Comparison of ENCODE assay signal across 9 cellular contexts in the genomic region with DNA sequence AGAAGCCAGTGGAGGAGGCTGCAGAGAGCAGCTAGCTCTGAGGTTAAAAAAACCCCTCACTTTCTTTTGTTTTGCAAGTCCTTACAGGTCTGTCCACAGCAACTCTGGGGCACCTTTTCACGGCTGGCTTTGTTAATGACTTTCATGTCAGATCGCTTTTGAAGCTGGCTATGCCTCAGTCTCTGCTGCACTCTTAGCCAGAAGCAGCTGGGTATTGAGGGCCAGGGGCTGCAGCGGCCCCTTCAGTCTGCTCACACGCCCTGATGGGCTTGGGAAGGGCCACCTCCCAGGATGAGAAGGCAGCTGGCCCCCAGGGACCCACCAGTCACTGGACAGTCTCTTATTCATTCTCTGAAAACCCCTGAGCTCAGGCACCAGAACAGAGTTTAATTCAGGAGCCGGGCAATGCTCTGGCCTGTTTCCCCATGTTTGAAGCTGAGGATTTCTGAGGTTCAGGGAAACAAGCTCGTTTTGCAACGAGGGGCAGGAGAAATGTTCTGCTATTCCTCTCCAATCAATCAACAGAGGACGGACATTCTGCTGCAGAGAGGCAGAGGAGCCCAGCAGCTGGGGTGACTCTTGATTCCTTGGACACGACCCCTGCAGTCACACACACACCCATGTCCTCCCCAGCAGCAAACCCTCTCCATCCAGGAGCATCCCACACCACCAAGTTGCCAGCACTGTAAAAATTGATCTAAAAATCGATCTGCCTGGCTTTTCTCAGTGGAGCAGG. TPM values are rescaled to one million over a fixed set of nuclear protein-coding genes. Genes with fewer than 3 reads are reported as not detected.
DNase-seq lines count a peak whose midpoint lies in the region; ATAC-seq, FAIRE-seq and TF ChIP-seq lines count a peak whose summit lies in the region.
"Had no signal": no experiment of that assay in that cellular context is flagged by ENCODE, and none has a peak within 500 bp of the region (broad histone marks: within the 10 kb centered on the region; RNA-seq: fewer than 3 reads in every experiment).

No MANE protein-coding gene starts in this region.

- POLR2A ChIA-PET in K562 (lab: Yijun Ruan, JAX) = interaction anchor here (0.6 to 2.0 kb wide), 4 partner anchors 9 to 1025 kb away, joined by 3 to 5 read pairs (median 4); no protein-coding TSS in a partner anchor

- CTCF ChIA-PET in K562 (lab: Yijun Ruan, JAX; ENCODE audit: low intra/inter-chr PET ratio) = no interaction called here

- no TSS peak for BruUV-seq in K562 (replicated peaks; lab: Mats Ljungman, UMichigan)

- WGBS in K562 (ENCODE audit: insufficient coverage, low coverage, missing lambda C conversion rate) = 59% methylated on average over 7 of the region's 10 CpGs

- H2AFZ ChIP-seq in K562 (ENCODE audit: low read depth, low read length) = no peak overlapping the region

- no peak for TF ChIP-seq POLR2A in K562 (conservative IDR thresholded peaks at IDR 0.05)

- no peak for TF ChIP-seq EP300 in K562 (IDR thresholded peaks at IDR 0.05; ENCODE audit: low read length)

- no peak overlapping the region for H3K4me3 ChIP-seq in cardiac muscle cell
- no peak overlapping the region for H3K4me3 ChIP-seq in K562
- peak overlapping the region; percentile 26 to 60 for H3K4me3 ChIP-seq in muscle layer of duodenum (ENCODE audit: low read depth in 1 of 2, low read length in 2 of 2)
- H3K4me3 ChIP-seq in upper lobe of right lung = no peak overlapping the region

- H3K36me3 ChIP-seq in cardiac muscle cell (no peaks in the 10 kb centered on the region), K562 (ENCODE audit: control insufficient read depth, insufficient read depth, low read length) (no peaks in the 10 kb centered on the region), muscle layer of duodenum (ENCODE audit: control insufficient read depth in 1 of 2, insufficient read depth in 2 of 2, low read length in 2 of 2) (no peaks in the 10 kb centered on the region), upper lobe of right lung (no peaks in the 10 kb centered on the region)

- H3K27me3 ChIP-seq in cardiac muscle cell (no peaks in the 10 kb centered on the region), K562 (ENCODE audit: control insufficient read depth in 2 of 2, insufficient read depth in 2 of 2, low read length in 2 of 2) (no peaks in the 10 kb centered on the region), muscle layer of duodenum (ENCODE audit: low read depth, low read length) (no peaks in the 10 kb centered on the region), upper lobe of right lung (no peaks in the 10 kb centered on the region)

- peak; percentile 58 for FAIRE-seq in K562 (lab: Jason Lieb, UNC)

- no peaks in the 10 kb centered on the region for H3K9me1 ChIP-seq in K562 (ENCODE audit: control insufficient read depth, insufficient read depth, low read length)

- no peaks in the 10 kb centered on the region for H4K20me1 ChIP-seq in K562 (replicated peaks; ENCODE audit: control insufficient read depth, insufficient read depth, low read length)

- in situ Hi-C loops in K562 (cut with MboI) = no loop called here

- H3K4me2 ChIP-seq in K562 (ENCODE audit: insufficient read depth, low read length) = no peak overlapping the region

- DNase-seq in cardiac muscle cell (ENCODE audit: low read depth in 1 of 2, low spot score in 1 of 2) (peak in 1 of 2 donors; percentile 55), Right ventricle myocardium inferior (ENCODE audit: missing footprints) (no peak), K562 (ENCODE audit: extremely low read depth in 1 of 4, low spot score in 3 of 4) (no peak), upper lobe of right lung (no peak), NCI-H2107 treated with DMSO at 0.1 percent for 48 hours (lab: John Stamatoyannopoulos, UW; ENCODE audit: unreplicated experiment) (no peak), NCI-H526 treated with DMSO at 0.1 percent for 48 hours (lab: John Stamatoyannopoulos, UW) (no peak)
- DNase-seq: NCI-H446 had no signal

- H3K79me2 ChIP-seq in K562 (ENCODE audit: control insufficient read depth, insufficient read depth, low read length) = no peaks in the 10 kb centered on the region

- TF ChIP-seq CTCF in cardiac muscle cell (IDR thresholded peaks at IDR 0.05; ENCODE audit: low read depth, low read length) (no peak), K562 (IDR thresholded peaks at IDR 0.05 in 2 of 3, conservative IDR thresholded peaks at IDR 0.05 in 1 of 3; ENCODE audit: insufficient read depth in 2 of 3, low read depth in 1 of 3, low read length in 3 of 3) (no peak), upper lobe of right lung (IDR thresholded peaks at IDR 0.05) (no peak)

- TF ChIP-seq RAD21 in K562 (CRISPR knock-in tag; conservative IDR thresholded peaks at IDR 0.05 in 1 of 2, IDR thresholded peaks at IDR 0.05 in 1 of 2) = no peak

- ATAC-seq in Right ventricle myocardium inferior = no peak
- ATAC-seq in K562 = no peak
- ATAC-seq in upper lobe of right lung = no peak
- no peak for ATAC-seq in GM19351 (IDR thresholded peaks at IDR 0.05; ENCODE audit: unreplicated experiment)

- H3K9ac ChIP-seq in K562 (ENCODE audit: insufficient read depth in 1 of 2, low read depth in 2 of 2, low read length in 2 of 2) = peak overlapping the region in 1 of 2 experiments; percentile 37; a peak in 1 of 4 replicates

- intact Hi-C loops in Right ventricle myocardium inferior (cut with DNase I) (loop anchor here (5.0 kb wide), 1 partner anchor 37 kb away; a partner anchor contains a TSS), K562 (cut with micrococcal nuclease) (no loop called here), upper lobe of right lung (cut with DNase I) (no loop called here)

- H3K4me1 ChIP-seq in cardiac muscle cell (ENCODE audit: low read depth) (peaks cover 86% of the 10 kb centered on the region), K562 (replicated peaks in 1 of 2; ENCODE audit: control insufficient read depth in 2 of 2, insufficient read depth in 2 of 2, low read length in 2 of 2) (peaks cover 36 to 38% of the 10 kb centered on the region in 2 experiments), muscle layer of duodenum (ENCODE audit: control insufficient read depth in 1 of 2, insufficient read depth in 2 of 2, low read length in 2 of 2) (peaks cover 27 to 49% of the 10 kb centered on the region in 2 donors), upper lobe of right lung (peaks cover 68% of the 10 kb centered on the region)

- H3K27ac ChIP-seq in cardiac muscle cell (peak overlapping the region; percentile 89), K562 (ENCODE audit: extremely low read depth, low read depth, low read length) (no peak overlapping the region), muscle layer of duodenum (ENCODE audit: low read length) (peak overlapping the region; percentile 89), upper lobe of right lung (peak overlapping the region; percentile 89)

- no peaks in the 10 kb centered on the region for H3K9me3 ChIP-seq in cardiac muscle cell (ENCODE audit: low read depth)
- H3K9me3 ChIP-seq in K562 (replicated peaks; ENCODE audit: control insufficient read depth, insufficient read depth, low read depth, low read length) = no peaks in the 10 kb centered on the region
- H3K9me3 ChIP-seq in muscle layer of duodenum (ENCODE audit: control insufficient read depth in 1 of 2, low read length in 2 of 2) = no peaks in the 10 kb centered on the region
- no peaks in the 10 kb centered on the region for H3K9me3 ChIP-seq in upper lobe of right lung

RNA-seq across cellular contexts. Expression of a gene that starts 31.0 kb away (rescaled TPM):
- total RNA-seq in cardiac muscle cell (100 and 130 TPM in 2 replicates), Right ventricle myocardium inferior (109 TPM), K562 (2014; rRNA removed) (13.4 and 14.1 TPM in 2 replicates), K562 (2014; rRNA removed; fragmentation: Illumina TruSeq; extraction: Trizol) (7.3 and 7.5 TPM in 2 replicates), K562 (2015; rRNA removed; fragmentation: Illumina TruSeq; extraction: Trizol) (8.9 and 9.7 TPM in 2 replicates), K562 (2021) (26.0 and 27.2 TPM in 2 replicates), upper lobe of right lung (146 TPM)
- polyA plus RNA-seq in cardiac muscle cell (59.8 and 65.6 TPM in 2 replicates), K562 (2011; rRNA removed) (9.1 and 11.2 TPM in 2 replicates), K562 (2014; fragmentation: Illumina TruSeq; extraction: Trizol) (11.3 and 21.4 TPM in 2 replicates), K562 (2014; fragmentation: Nextera tagmentation; extraction: Ambion mirVana) (1 to 10 TPM; 1.7 to 3.2 TPM), K562 (2014; rRNA removed) (12.6 and 20.4 TPM in 2 replicates)
- 16.6 and 38.8 TPM in 2 replicates for total RNA-seq in K562 (2011; cell fraction: chromatin; rRNA removed; ENCODE audit: low replicate concordance)
- total RNA-seq in K562 (2011; cell fraction: nucleolus; rRNA removed) = 21.6 and 25.2 TPM in 2 replicates
- 17.2 and 24.7 TPM in 2 replicates for total RNA-seq in K562 (2011; cell fraction: nucleoplasm; rRNA removed)
- 6.0 and 15.5 TPM in 2 replicates for polyA plus RNA-seq in K562 (2011; cell fraction: cytosol; rRNA removed)
- polyA plus RNA-seq in K562 (2011; cell fraction: nucleus; rRNA removed) = 13.8 and 26.7 TPM in 2 replicates
- 23.8 and 28.1 TPM in 2 replicates for polyA plus RNA-seq in K562 (2012)
- 5.7 and 5.9 TPM in 2 replicates for polyA minus RNA-seq in K562 (2011; rRNA and poly(A)+ RNA removed)
- polyA minus RNA-seq in K562 (2011; cell fraction: cytosol; rRNA and poly(A)+ RNA removed) = 9.7 and 9.8 TPM in 2 replicates
- 9.2 and 11.4 TPM in 2 replicates for polyA minus RNA-seq in K562 (2011; cell fraction: nucleus; rRNA and poly(A)+ RNA removed)

RNA-seq across cellular contexts. Expression of a gene that starts 38.9 kb away (rescaled TPM):
- 16.3 and 24.5 TPM in 2 replicates for total RNA-seq in cardiac muscle cell
- polyA plus RNA-seq in cardiac muscle cell = 42.2 and 47.3 TPM in 2 replicates
- total RNA-seq in Right ventricle myocardium inferior = 15.4 TPM
- total RNA-seq in K562 (2011; cell fraction: chromatin; rRNA removed; ENCODE audit: low replicate concordance) = 2.0 and 2.1 TPM in 2 replicates
- total RNA-seq in K562 (2011; cell fraction: nucleolus; rRNA removed) = 0.83 and 1.7 TPM in 2 replicates
- 2.2 and 2.7 TPM in 2 replicates for total RNA-seq in K562 (2011; cell fraction: nucleoplasm; rRNA removed)
- total RNA-seq in K562 (2014; rRNA removed) = 2.7 and 2.9 TPM in 2 replicates
- 3.5 and 3.8 TPM in 2 replicates for total RNA-seq in K562 (2014; rRNA removed; fragmentation: Illumina TruSeq; extraction: Trizol)
- 2.9 and 3.2 TPM in 2 replicates for total RNA-seq in K562 (2015; rRNA removed; fragmentation: Illumina TruSeq; extraction: Trizol)
- total RNA-seq in K562 (2021) = 4.2 and 4.6 TPM in 2 replicates
- 4.8 and 5.5 TPM in 2 replicates for polyA plus RNA-seq in K562 (2011; rRNA removed)
- polyA plus RNA-seq in K562 (2011; cell fraction: cytosol; rRNA removed) = 1.7 and 3.3 TPM in 2 replicates
- 1.2 and 2.4 TPM in 2 replicates for polyA plus RNA-seq in K562 (2011; cell fraction: nucleus; rRNA removed)
- polyA plus RNA-seq in K562 (2012) = 5.7 and 6.9 TPM in 2 replicates
- polyA plus RNA-seq in K562 (2014; fragmentation: Illumina TruSeq; extraction: Trizol) = 4.2 and 5.5 TPM in 2 replicates
- polyA plus RNA-seq in K562 (2014; fragmentation: Nextera tagmentation; extraction: Ambion mirVana) = 1 to 10 TPM; 8.2 to 8.9 TPM
- 5.1 and 5.2 TPM in 2 replicates for polyA plus RNA-seq in K562 (2014; rRNA removed)
- 2.6 and 3.0 TPM in 2 replicates for polyA minus RNA-seq in K562 (2011; rRNA and poly(A)+ RNA removed)
- polyA minus RNA-seq in K562 (2011; cell fraction: cytosol; rRNA and poly(A)+ RNA removed) = 0.46 and 0.76 TPM in 2 replicates
- 0.40 and 1.2 TPM in 2 replicates for polyA minus RNA-seq in K562 (2011; cell fraction: nucleus; rRNA and poly(A)+ RNA removed)
- total RNA-seq in upper lobe of right lung = 7.5 TPM

RNA-seq across cellular contexts. Expression of a gene that starts 39.1 kb away (rescaled TPM):
- 10.5 and 14.2 TPM in 2 replicates for total RNA-seq in cardiac muscle cell
- polyA plus RNA-seq in cardiac muscle cell = 18.6 and 26.1 TPM in 2 replicates
- 0.68 TPM for total RNA-seq in Right ventricle myocardium inferior
- 14.9 and 58.6 TPM in 2 replicates for total RNA-seq in K562 (2011; cell fraction: chromatin; rRNA removed; ENCODE audit: low replicate concordance)
- 43.2 and 44.1 TPM in 2 replicates for total RNA-seq in K562 (2011; cell fraction: nucleolus; rRNA removed)
- total RNA-seq in K562 (2011; cell fraction: nucleoplasm; rRNA removed) = 24.3 and 31.1 TPM in 2 replicates
- total RNA-seq in K562 (2014; rRNA removed) = 7.3 and 11.4 TPM in 2 replicates
- 17.1 and 22.5 TPM in 2 replicates for total RNA-seq in K562 (2014; rRNA removed; fragmentation: Illumina TruSeq; extraction: Trizol)
- total RNA-seq in K562 (2015; rRNA removed; fragmentation: Illumina TruSeq; extraction: Trizol) = 14.6 and 15.7 TPM in 2 replicates
- total RNA-seq in K562 (2021) = 20.6 and 23.8 TPM in 2 replicates
- polyA plus RNA-seq in K562 (2011; rRNA removed) = 10.7 and 14.5 TPM in 2 replicates
- polyA plus RNA-seq in K562 (2011; cell fraction: cytosol; rRNA removed) = 14.2 and 18.2 TPM in 2 replicates
- polyA plus RNA-seq in K562 (2011; cell fraction: nucleus; rRNA removed) = 15.5 and 26.3 TPM in 2 replicates
- 8.3 and 15.5 TPM in 2 replicates for polyA plus RNA-seq in K562 (2012)
- polyA plus RNA-seq in K562 (2014; fragmentation: Illumina TruSeq; extraction: Trizol) = 23.7 and 24.1 TPM in 2 replicates
- polyA plus RNA-seq in K562 (2014; fragmentation: Nextera tagmentation; extraction: Ambion mirVana) = 10 to 100 TPM; 12.0 to 20.4 TPM
- 13.9 and 23.3 TPM in 2 replicates for polyA plus RNA-seq in K562 (2014; rRNA removed)
- polyA minus RNA-seq in K562 (2011; rRNA and poly(A)+ RNA removed) = 12.0 and 24.9 TPM in 2 replicates
- polyA minus RNA-seq in K562 (2011; cell fraction: cytosol; rRNA and poly(A)+ RNA removed) = 13.3 and 15.2 TPM in 2 replicates
- polyA minus RNA-seq in K562 (2011; cell fraction: nucleus; rRNA and poly(A)+ RNA removed) = 20.9 and 24.4 TPM in 2 replicates
- total RNA-seq in upper lobe of right lung = 12.0 TPM

Comparison
In these comparisons a context has a peak if more than half of its experiments do, and no peak if none do; other contexts are left out.
1. H3K4me3 ChIP-seq: peak in muscle layer of duodenum (2 of 2); none in cardiac muscle cell (single experiment), K562 (single experiment) and upper lobe of right lung (single experiment).